Comparison of ENCODE assay signal across 15 cellular contexts in genomic region chr3:109369510-109369909, GRCh38. TPM values are rescaled to one million over a fixed set of nuclear protein-coding genes. Genes with fewer than 3 reads are reported as not detected.
DNase-seq lines count a peak whose midpoint lies in the region; ATAC-seq and TF ChIP-seq lines count a peak whose summit lies in the region.
"Had no signal": no experiment of that assay in that cellular context is flagged by ENCODE, and none has a peak within 500 bp of the region (broad histone marks: within the 10 kb centered on the region; RNA-seq: fewer than 3 reads in every experiment).

No MANE protein-coding gene starts in this region.

- no peak overlapping the region for H3K27ac Mint-ChIP-seq in HFFc6
- H3K27ac Mint-ChIP-seq: activated CD8-positive, alpha-beta memory T cell treated with anti-CD3 and anti-CD28 coated beads, Interleukin-2, amount 10 ng/mL, durations not matched to agents 7 days and 5 days; activated naive CD4-positive, alpha-beta T cell treated with anti-CD3 and anti-CD28 coated beads, Interleukin-2, amount 50 U/mL, for 72 hours had no signal

- no peaks in the 10 kb centered on the region for H3K36me3 Mint-ChIP-seq in HFFc6 (ENCODE audit: low read depth)
- H3K36me3 Mint-ChIP-seq: activated CD8-positive, alpha-beta memory T cell treated with anti-CD3 and anti-CD28 coated beads, Interleukin-2, amount 10 ng/mL, durations not matched to agents 7 days and 5 days; activated naive CD4-positive, alpha-beta T cell treated with anti-CD3 and anti-CD28 coated beads, Interleukin-2, amount 50 U/mL, for 72 hours had no signal

- ATAC-seq in GM19395 (IDR thresholded peaks at IDR 0.05; ENCODE audit: unreplicated experiment) (no peak), GM19035 (IDR thresholded peaks at IDR 0.05; ENCODE audit: unreplicated experiment) (no peak)
- ATAC-seq: activated CD8-positive, alpha-beta memory T cell treated with anti-CD3 and anti-CD28 coated beads, Interleukin-2, amount 10 ng/mL, durations not matched to agents 7 days and 5 days; activated naive CD4-positive, alpha-beta T cell treated with anti-CD3 and anti-CD28 coated beads, Interleukin-2, amount 50 U/mL, for 72 hours; pancreas had no signal

- no peaks in the 10 kb centered on the region for H3K27me3 ChIP-seq in kidney epithelial cell (ENCODE audit: control insufficient read depth, insufficient read depth, low read length)
- H3K27me3 ChIP-seq: pancreas, tibial nerve had no signal

- DNase-seq in A172 (ENCODE audit: low spot score) (peak; percentile 10), HFFc6 (no peak), kidney epithelial cell (ENCODE audit: low read depth) (no peak), SW480 (ENCODE audit: low spot score) (no peak), NCI-H1930 (lab: John Stamatoyannopoulos, UW) (no peak)
- DNase-seq: activated CD8-positive, alpha-beta memory T cell treated with anti-CD3 and anti-CD28 coated beads, Interleukin-2, amount 10 ng/mL, durations not matched to agents 7 days and 5 days; pancreas; stimulated activated CD4-positive, alpha-beta T cell treated with anti-CD3 and anti-CD28 coated beads, Interleukin-12 subunit alpha, Interleukin-12 subunit beta, amount 100 ng/mL, for 4 hours had no signal

- no peak overlapping the region for H3K4me3 ChIP-seq in kidney epithelial cell (ENCODE audit: low read depth, low read length)
- H3K4me3 ChIP-seq: pancreas, tibial nerve had no signal

- H3K36me3 ChIP-seq in kidney epithelial cell (ENCODE audit: control insufficient read depth, insufficient read depth, low read length), result no peaks in the 10 kb centered on the region
- H3K36me3 ChIP-seq: pancreas, tibial nerve had no signal

- TF ChIP-seq CTCF in HFFc6 (IDR thresholded peaks at IDR 0.05) (0 out of 2 replicates have a peak, but pooled peaks have one; percentile 24), VCaP (conservative IDR thresholded peaks at IDR 0.05) (peak; percentile 50), kidney epithelial cell (IDR thresholded peaks at IDR 0.05; ENCODE audit: insufficient read depth, low read length, poor library complexity, severe bottlenecking) (peak; percentile 44)

- H3K27ac ChIP-seq in VCaP, result no peak overlapping the region
- H3K27ac ChIP-seq: pancreas, tibial nerve had no signal

- no peak overlapping the region for H3K4me3 Mint-ChIP-seq in HFFc6
- H3K4me3 Mint-ChIP-seq: activated CD8-positive, alpha-beta memory T cell treated with anti-CD3 and anti-CD28 coated beads, Interleukin-2, amount 10 ng/mL, durations not matched to agents 7 days and 5 days had no signal

- H3K9me3 Mint-ChIP-seq in HFFc6, result peaks cover 4% of the 10 kb centered on the region; the same call in 1 of the 2 replicates
- H3K9me3 Mint-ChIP-seq: activated naive CD4-positive, alpha-beta T cell treated with anti-CD3 and anti-CD28 coated beads, Interleukin-2, amount 50 U/mL, for 72 hours had no signal

- no peaks in the 10 kb centered on the region for H3K27me3 Mint-ChIP-seq in HFFc6 (ENCODE audit: insufficient read depth)

- H3K4me1 Mint-ChIP-seq in HFFc6 (ENCODE audit: low read depth), result no peaks in the 10 kb centered on the region
- H3K4me1 Mint-ChIP-seq: activated CD8-positive, alpha-beta memory T cell treated with anti-CD3 and anti-CD28 coated beads, Interleukin-2, amount 10 ng/mL, durations not matched to agents 7 days and 5 days had no signal

RNA-seq across cellular contexts. Expression of gene DPPA4, which starts 32.2 kb away (rescaled TPM):
- total RNA-seq in A172 (2014; rRNA removed; shearing (Covaris generic)), result not detected in 2 replicates
- total RNA-seq in HFFc6 (2021; fragmentation: NEBNext Ultra II Directional; extraction: Animal tissue kit (Norgen Biotek cat#: 25700)), result 1 to 10 TPM in 4 of 6 experiments, not detected in 2; 1.1 to 1.9 (median 1.4) TPM
- total RNA-seq in kidney epithelial cell, result not detected in 2 replicates
- total RNA-seq: activated CD8-positive, alpha-beta memory T cell treated with anti-CD3 and anti-CD28 coated beads, Interleukin-2, amount 10 ng/mL, durations not matched to agents 7 days and 5 days; tibial nerve had no signal

RNA-seq across cellular contexts. Expression of gene DPPA2, which starts 53.2 kb away (rescaled TPM):
- total RNA-seq in A172 (2014; rRNA removed; shearing (Covaris generic)), result not detected in 2 replicates
- not detected for total RNA-seq in HFFc6 (2021; fragmentation: NEBNext Ultra II Directional; extraction: Animal tissue kit (Norgen Biotek cat#: 25700))
- not detected in 2 replicates for total RNA-seq in kidney epithelial cell
- total RNA-seq: activated CD8-positive, alpha-beta memory T cell treated with anti-CD3 and anti-CD28 coated beads, Interleukin-2, amount 10 ng/mL, durations not matched to agents 7 days and 5 days; activated naive CD4-positive, alpha-beta T cell treated with anti-CD3 and anti-CD28 coated beads, Interleukin-2, amount 50 U/mL, for 72 hours; cerebellum; mononuclear cell; pancreas; tibial nerve had no signal
